1 cellular context compared by ENCODE assay signal in genomic region chr15:50257924-50258323, GRCh38.
TF ChIP-seq lines count a peak whose summit lies in the region.

No MANE protein-coding gene starts in this region.

TF ChIP-seq in A549, 52 proteins besides CTCF, POLR2A, EP300 and RAD21 (continued from another document):
- no peak for TF ChIP-seq USF2 (IDR thresholded peaks at IDR 0.05)
- no peak for TF ChIP-seq CHD2 (IDR thresholded peaks at IDR 0.05; ENCODE audit: low read length, partially characterized antibody)
- TF ChIP-seq RFX5 (IDR thresholded peaks at IDR 0.05), result no peak
TF ChIP-seq in A549: peak in this region for 0.
